ENCODE assay signal across 18 cellular contexts in the genomic region with DNA sequence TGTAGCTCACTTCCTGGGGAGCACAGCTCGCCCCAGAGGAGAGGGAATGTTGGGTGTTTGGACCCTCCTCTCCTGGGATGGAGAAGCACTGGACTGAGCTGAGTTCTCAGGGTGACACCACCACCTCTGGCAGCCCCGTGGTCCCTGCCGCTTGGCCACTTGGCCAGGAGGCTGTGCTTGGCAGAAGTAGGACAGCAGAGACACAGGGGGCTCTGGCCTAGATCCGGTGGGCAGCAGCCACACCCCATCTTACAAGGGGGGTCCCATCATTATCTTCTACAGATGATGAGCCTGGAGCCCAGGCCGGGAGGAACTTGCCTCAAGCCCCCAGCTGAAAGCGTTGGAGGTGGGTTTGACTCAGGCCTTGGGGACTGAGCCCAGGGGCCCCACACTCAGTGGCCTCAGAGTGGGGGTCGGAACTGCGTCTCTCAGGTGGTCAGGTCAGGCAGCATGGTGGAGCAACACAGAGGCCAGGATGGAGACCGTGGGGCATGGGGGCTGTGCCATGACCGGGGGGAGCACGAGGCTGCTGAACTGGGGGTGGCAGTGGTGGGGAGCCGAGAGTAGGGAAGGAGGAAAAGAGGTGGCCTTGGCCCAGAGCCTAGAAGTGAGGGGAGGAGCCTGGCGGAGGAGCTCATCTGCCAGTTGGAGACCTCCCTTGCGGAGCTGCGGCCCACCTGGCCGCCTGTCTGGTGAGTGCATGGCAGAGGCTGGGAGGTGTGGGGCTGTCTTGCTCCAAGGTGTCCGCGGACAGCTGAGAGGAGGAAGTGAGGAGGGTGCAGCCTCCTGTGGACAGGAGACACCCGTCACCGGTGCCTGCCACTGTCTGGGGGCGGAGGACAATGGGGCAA.
DNase-seq lines count a peak whose midpoint lies in the region; ATAC-seq and TF ChIP-seq lines count a peak whose summit lies in the region.
"Had no signal": no experiment of that assay in that cellular context is flagged by ENCODE, and none has a peak within 500 bp of the region (broad histone marks: within the 10 kb centered on the region; RNA-seq: fewer than 3 reads in every experiment).

No MANE protein-coding gene starts in this region.

- H3K36me3 Mint-ChIP-seq in H9 (ENCODE audit: insufficient read depth in 1 of 3, low read depth in 3 of 3), result no peaks in the 10 kb centered on the region

- no peak overlapping the region for H3K4ac ChIP-seq in H9 (ENCODE audit: low read depth, low read length)

- H3K27me3 ChIP-seq in H9 (ENCODE audit: insufficient read depth, low read length) (no peaks in the 10 kb centered on the region), adrenal gland (no peaks in the 10 kb centered on the region), layer of hippocampus (ENCODE audit: control insufficient read depth, insufficient read depth, low read length) (no peaks in the 10 kb centered on the region), stomach smooth muscle (ENCODE audit: control insufficient read depth in 1 of 2, insufficient read depth in 2 of 2, low read length in 2 of 2) (no peaks in the 10 kb centered on the region), stomach (peaks cover 0 to 21% (median 0%) of the 10 kb centered on the region in 3 donors)

- H3K4me2 ChIP-seq in H9 (ENCODE audit: insufficient read depth, insufficient read length, low read length), result no peak overlapping the region

- H3T11ph ChIP-seq in H9 (ENCODE audit: low read length), result no peak overlapping the region

- H3K27ac ChIP-seq in H9 (ENCODE audit: insufficient read length, low read depth, low read length) (no peak overlapping the region), adrenal gland (peak overlapping the region in 4 of 5 donors; percentile 15 to 84 (median 54)), layer of hippocampus (ENCODE audit: low read depth, low read length) (peak overlapping the region; percentile 87), stomach smooth muscle (ENCODE audit: low read length) (peak overlapping the region; percentile 11), stomach (peak overlapping the region in 2 of 5 donors; percentile 59 to 61)
- H3K27ac ChIP-seq: foreskin keratinocyte had no signal

- no peaks in the 10 kb centered on the region; the same call in 1 of the 2 replicates for H3K79me2 ChIP-seq in H9 (ENCODE audit: insufficient read depth, low read length)

- no peak overlapping the region for H4K91ac ChIP-seq in H9 (ENCODE audit: insufficient read length, low read depth, low read length)

- H3K27me3 Mint-ChIP-seq in H9 (ENCODE audit: low read depth), result no peaks in the 10 kb centered on the region

- H3K4me1 ChIP-seq in H9 (ENCODE audit: insufficient read depth, low read length) (no peaks in the 10 kb centered on the region), adrenal gland (replicated peaks in 1 of 2) (no peaks in the 10 kb centered on the region), stomach smooth muscle (ENCODE audit: control insufficient read depth, insufficient read depth, low read length) (peaks cover 22% of the 10 kb centered on the region), stomach (peaks cover 0 to 25% (median 10%) of the 10 kb centered on the region in 4 donors)
- H3K4me1 ChIP-seq: foreskin keratinocyte had no signal

- H3K27ac Mint-ChIP-seq in H9, result no peak overlapping the region; a peak in 1 of 7 replicates
- H3K27ac Mint-ChIP-seq: activated naive CD8-positive, alpha-beta T cell treated with anti-CD3 and anti-CD28 coated beads, Interleukin-2, amount 50 U/mL, for 24 hours; B cell had no signal

- TF ChIP-seq POLR2A in adrenal gland (IDR thresholded peaks at IDR 0.05) (no peak), stomach (IDR thresholded peaks at IDR 0.05) (no peak)

- ATAC-seq in GM21381 (IDR thresholded peaks at IDR 0.05; ENCODE audit: unreplicated experiment), result no peak
- ATAC-seq: activated naive CD8-positive, alpha-beta T cell treated with anti-CD3 and anti-CD28 coated beads, Interleukin-2, amount 50 U/mL, for 24 hours had no signal

- intact Hi-C loops in adrenal gland (cut with DNase I) (no loop called here), stomach (cut with DNase I; ENCODE audit: low total_unique reads) (no loop called here)

- H3K9me3 ChIP-seq in H9 (ENCODE audit: control insufficient read depth, low read depth, low read length) (no peaks in the 10 kb centered on the region), adrenal gland (replicated peaks in 1 of 3) (no peaks in the 10 kb centered on the region), stomach smooth muscle (ENCODE audit: control insufficient read depth in 2 of 2, low read length in 2 of 2) (no peaks in the 10 kb centered on the region), stomach (no peaks in the 10 kb centered on the region)

- no peak overlapping the region for H3K18ac ChIP-seq in H9 (ENCODE audit: insufficient read length, low read depth, low read length)

- TF ChIP-seq CTCF in H9 (conservative IDR thresholded peaks at IDR 0.05) (no peak), adrenal gland (IDR thresholded peaks at IDR 0.05) (no peak), stomach (IDR thresholded peaks at IDR 0.05) (no peak)

- no peak overlapping the region for H3K56ac ChIP-seq in H9 (ENCODE audit: insufficient read length, low read depth, low read length)

- peaks cover 4% of the 10 kb centered on the region in 2 experiments; a peak in 4 of 5 replicates for H3K9me3 Mint-ChIP-seq in H9
- H3K9me3 Mint-ChIP-seq: activated naive CD8-positive, alpha-beta T cell treated with anti-CD3 and anti-CD28 coated beads, Interleukin-2, amount 50 U/mL, for 24 hours; central memory CD8-positive, alpha-beta T cell; nephron had no signal

- no peaks in the 10 kb centered on the region for H3K23me2 ChIP-seq in H9 (ENCODE audit: insufficient read length, low read depth, low read length, poor library complexity, severe bottlenecking)

- DNase-seq in H9, result peak; percentile 19
- DNase-seq in adrenal gland, result peak in 4 of 7 donors; percentile 18 to 32 (median 21)
- no peak for DNase-seq in OCI-M1 (lab: John Stamatoyannopoulos, UW)
- no peak for DNase-seq in HUDEP-2 (lab: John Stamatoyannopoulos, UW; ENCODE audit: unreplicated experiment in 76 of 76)
- DNase-seq in stomach, result no peak
- DNase-seq: activated naive CD8-positive, alpha-beta T cell treated with anti-CD3 and anti-CD28 coated beads, Interleukin-2, amount 50 U/mL, for 24 hours; HCEC 1CT; MM.1S; retina; stimulated activated CD4-positive, alpha-beta T cell treated with anti-CD3 and anti-CD28 coated beads, Interleukin-2, amount 100 ng/mL, for 24 hours had no signal

- WGBS in H9 (ENCODE audit: extremely low coverage, insufficient read length, low lambda C conversion rate), result no CpG with 5 or more reads among the region's 21 CpGs
- WGBS in adrenal gland, 4 donors, result 86 to 91% (median 87%) methylated on average over 13 to 21 of the region's 21 CpGs
- 85 to 89% (median 87%) methylated on average over 17 to 21 of the region's 21 CpGs for WGBS in stomach, 5 donors

- no peak for TF ChIP-seq EP300 in stomach (IDR thresholded peaks at IDR 0.05)

- no peak overlapping the region for H2BK20ac ChIP-seq in H9 (ENCODE audit: low read depth, low read length, poor library complexity, severe bottlenecking)

- H3K79me1 ChIP-seq in H9 (ENCODE audit: insufficient read depth, low read depth, low read length, poor library complexity, severe bottlenecking), result no peaks in the 10 kb centered on the region

- no peak overlapping the region for H2BK15ac ChIP-seq in H9 (ENCODE audit: low read depth, low read length)

- H3K4me3 Mint-ChIP-seq in H9, result no peak overlapping the region
- H3K4me3 Mint-ChIP-seq: activated naive CD8-positive, alpha-beta T cell treated with anti-CD3 and anti-CD28 coated beads, Interleukin-2, amount 50 U/mL, for 24 hours; B cell; central memory CD8-positive, alpha-beta T cell; nephron had no signal

- H3K14ac ChIP-seq in H9 (ENCODE audit: insufficient read depth, low read length), result no peak overlapping the region

- H2BK120ac ChIP-seq in H9 (ENCODE audit: low read depth, low read length, poor library complexity, severe bottlenecking), result no peak overlapping the region

- no peaks in the 10 kb centered on the region for H3K4me1 Mint-ChIP-seq in H9
- H3K4me1 Mint-ChIP-seq: activated naive CD8-positive, alpha-beta T cell treated with anti-CD3 and anti-CD28 coated beads, Interleukin-2, amount 50 U/mL, for 24 hours; B cell; central memory CD8-positive, alpha-beta T cell had no signal

- H3K9ac ChIP-seq in H9 (ENCODE audit: extremely low read depth, insufficient read length, low read length) (no peak overlapping the region), stomach smooth muscle (ENCODE audit: low read length in 2 of 2) (no peak overlapping the region)

- no peak overlapping the region for H4K8ac ChIP-seq in H9 (replicated peaks; ENCODE audit: insufficient read length, low read depth, low read length)

- no peak overlapping the region for H2AFZ ChIP-seq in H9 (ENCODE audit: low read length)

- H2AK5ac ChIP-seq in H9 (ENCODE audit: insufficient read length, low read length), result no peak overlapping the region

- H4K5ac ChIP-seq in H9 (ENCODE audit: insufficient read length, low read depth, low read length), result no peak overlapping the region

- no peak overlapping the region for H3K23ac ChIP-seq in H9 (ENCODE audit: insufficient read length, low read depth, low read length)

- no peaks in the 10 kb centered on the region for H3K36me3 ChIP-seq in adrenal gland (replicated peaks in 1 of 2)
- H3K36me3 ChIP-seq in stomach smooth muscle (ENCODE audit: control insufficient read depth in 2 of 2, insufficient read depth in 2 of 2, low read length in 2 of 2), result no peaks in the 10 kb centered on the region
- no peaks in the 10 kb centered on the region for H3K36me3 ChIP-seq in stomach

- peak overlapping the region in 1 of 4 donors; percentile 5 for H3K4me3 ChIP-seq in adrenal gland
- no peak overlapping the region for H3K4me3 ChIP-seq in stomach smooth muscle (ENCODE audit: low read length in 2 of 2)
- H3K4me3 ChIP-seq in stomach, result no peak overlapping the region
- H3K4me3 ChIP-seq: lung had no signal

- H4K20me1 ChIP-seq in H9 (ENCODE audit: control insufficient read depth, insufficient read depth, insufficient read length), result peaks cover 3% of the 10 kb centered on the region

- no peak overlapping the region for H2BK5ac ChIP-seq in H9 (ENCODE audit: insufficient read length, low read length)

- H2BK12ac ChIP-seq in H9 (ENCODE audit: insufficient read length, low read depth, low read length), result no peak overlapping the region

Comparison
In these comparisons a context has a peak if more than half of its experiments do, and no peak if none do; other contexts are left out.
1. DNase-seq: peak in H9 (single experiment) and adrenal gland (4 of 7); none in OCI-M1 (single experiment), HUDEP-2 (0 of 76) and stomach (single experiment).